9 cellular contexts compared by ENCODE assay signal in genomic region chr1:178055779-178056471, GRCh38. TPM values are rescaled to one million over a fixed set of nuclear protein-coding genes. Genes with fewer than 3 reads are reported as not detected.
DNase-seq lines count a peak whose midpoint lies in the region; ATAC-seq, FAIRE-seq and TF ChIP-seq lines count a peak whose summit lies in the region.
"Had no signal": no experiment of that assay in that cellular context is flagged by ENCODE, and none has a peak within 500 bp of the region (broad histone marks: within the 10 kb centered on the region; RNA-seq: fewer than 3 reads in every experiment).

No MANE protein-coding gene starts in this region.

- ATAC-seq in GM21717 (IDR thresholded peaks at IDR 0.05; ENCODE audit: unreplicated experiment) = peak; percentile 91

- no peak overlapping the region for H3K4me2 ChIP-seq in astrocyte (ENCODE audit: low read length)

- H2AFZ ChIP-seq in astrocyte (ENCODE audit: low read depth, low read length) = peak overlapping the region; percentile 32

- H3K79me2 ChIP-seq in astrocyte (ENCODE audit: insufficient read depth, low read length) = no peaks in the 10 kb centered on the region

- peaks cover 2% of the 10 kb centered on the region for H3K9me3 Mint-ChIP-seq in astrocyte (ENCODE audit: unreplicated experiment)
- H3K9me3 Mint-ChIP-seq in activated T-helper 2 cell treated with anti-CD3 and anti-CD28 coated beads, Interferon-gamma antibody, Interleukin-2, Interleukin-4, amounts not matched to agents 10 μg/mL and 5 μg/mL and 100 μg/mL, durations not matched to agents 14 hours and 24 hours and 36 hours = no peaks in the 10 kb centered on the region
- H3K9me3 Mint-ChIP-seq in activated naive CD8-positive, alpha-beta T cell treated with anti-CD3 and anti-CD28 coated beads for 36 hours = no peaks in the 10 kb centered on the region

- no peak overlapping the region for H3K4me3 ChIP-seq in astrocyte (ENCODE audit: insufficient read depth, low read depth, low read length)
- H3K4me3 ChIP-seq: cardiac muscle cell had no signal

- no peaks in the 10 kb centered on the region for H4K20me1 ChIP-seq in astrocyte (ENCODE audit: insufficient read depth, low read length)

- TF ChIP-seq CTCF in astrocyte (IDR thresholded peaks at IDR 0.05; ENCODE audit: insufficient read depth, low read depth, low read length) = no peak

- no peaks in the 10 kb centered on the region for H3K36me3 ChIP-seq in astrocyte (ENCODE audit: insufficient read depth, low read length)
- H3K36me3 ChIP-seq: cardiac muscle cell had no signal

- peak overlapping the region; percentile 98 for H3K27ac Mint-ChIP-seq in astrocyte (ENCODE audit: unreplicated experiment)
- no peak overlapping the region for H3K27ac Mint-ChIP-seq in activated T-helper 2 cell treated with anti-CD3 and anti-CD28 coated beads, Interferon-gamma antibody, Interleukin-2, Interleukin-4, amounts not matched to agents 10 μg/mL and 5 μg/mL and 100 μg/mL, durations not matched to agents 14 hours and 24 hours and 36 hours
- H3K27ac Mint-ChIP-seq in activated naive CD8-positive, alpha-beta T cell treated with anti-CD3 and anti-CD28 coated beads for 36 hours = no peak overlapping the region

- intact Hi-C loops in activated T-helper 2 cell treated with anti-CD3 and anti-CD28 coated beads, Interferon-gamma antibody, Interleukin-2, Interleukin-4, amounts not matched to agents 10 μg/mL and 5 μg/mL and 100 μg/mL, durations not matched to agents 14 hours and 24 hours and 36 hours (cut with micrococcal nuclease) = no loop called here

- peak; percentile 43 for DNase-seq in EL
- DNase-seq in HT1080 (ENCODE audit: low read depth) = peak; percentile 48
- DNase-seq in astrocyte (ENCODE audit: low read depth) = no peak
- peak; percentile 59 to 66 for DNase-seq in lung microvascular endothelial cell (ENCODE audit: low read depth in 2 of 2)
- no peak for DNase-seq in activated T-helper 2 cell treated with anti-CD3 and anti-CD28 coated beads, Interferon-gamma antibody, Interleukin-2, Interleukin-4, amounts not matched to agents 10 μg/mL and 5 μg/mL and 100 μg/mL, durations not matched to agents 14 hours and 24 hours and 36 hours (ENCODE audit: low spot score)
- DNase-seq in activated naive CD8-positive, alpha-beta T cell treated with anti-CD3 and anti-CD28 coated beads for 36 hours = no peak
- no peak for DNase-seq in NCI-H446 treated with DMSO at 0.1 percent for 48 hours (lab: John Stamatoyannopoulos, UW)

- no peaks in the 10 kb centered on the region for H3K27me3 Mint-ChIP-seq in astrocyte (ENCODE audit: low read depth, unreplicated experiment)
- no peaks in the 10 kb centered on the region for H3K27me3 Mint-ChIP-seq in activated T-helper 2 cell treated with anti-CD3 and anti-CD28 coated beads, Interferon-gamma antibody, Interleukin-2, Interleukin-4, amounts not matched to agents 10 μg/mL and 5 μg/mL and 100 μg/mL, durations not matched to agents 14 hours and 24 hours and 36 hours (ENCODE audit: low read depth)
- H3K27me3 Mint-ChIP-seq in activated naive CD8-positive, alpha-beta T cell treated with anti-CD3 and anti-CD28 coated beads for 36 hours = no peaks in the 10 kb centered on the region

- H3K36me3 Mint-ChIP-seq in astrocyte (ENCODE audit: low read depth, unreplicated experiment) = no peaks in the 10 kb centered on the region
- no peaks in the 10 kb centered on the region for H3K36me3 Mint-ChIP-seq in activated T-helper 2 cell treated with anti-CD3 and anti-CD28 coated beads, Interferon-gamma antibody, Interleukin-2, Interleukin-4, amounts not matched to agents 10 μg/mL and 5 μg/mL and 100 μg/mL, durations not matched to agents 14 hours and 24 hours and 36 hours (ENCODE audit: low read depth)
- H3K36me3 Mint-ChIP-seq in activated naive CD8-positive, alpha-beta T cell treated with anti-CD3 and anti-CD28 coated beads for 36 hours = no peaks in the 10 kb centered on the region

- H3K9ac ChIP-seq in astrocyte (ENCODE audit: low read length) = no peak overlapping the region

- H3K9me3 ChIP-seq in astrocyte (ENCODE audit: insufficient read depth, low read depth, low read length) = no peaks in the 10 kb centered on the region

- H3K4me1 ChIP-seq in astrocyte (ENCODE audit: insufficient read depth, low read length) = peaks cover 45% of the 10 kb centered on the region

- no peaks in the 10 kb centered on the region for H3K27me3 ChIP-seq in astrocyte (ENCODE audit: insufficient read depth, low read length)
- H3K27me3 ChIP-seq: cardiac muscle cell had no signal

- H3K4me3 Mint-ChIP-seq in astrocyte (ENCODE audit: unreplicated experiment) = no peak overlapping the region
- no peak overlapping the region for H3K4me3 Mint-ChIP-seq in activated T-helper 2 cell treated with anti-CD3 and anti-CD28 coated beads, Interferon-gamma antibody, Interleukin-2, Interleukin-4, amounts not matched to agents 10 μg/mL and 5 μg/mL and 100 μg/mL, durations not matched to agents 14 hours and 24 hours and 36 hours (ENCODE audit: low read depth)
- no peak overlapping the region for H3K4me3 Mint-ChIP-seq in activated naive CD8-positive, alpha-beta T cell treated with anti-CD3 and anti-CD28 coated beads for 36 hours

- no peak for FAIRE-seq in astrocyte (lab: Jason Lieb, UNC)

- H3K27ac ChIP-seq in astrocyte (ENCODE audit: low read depth, low read length) = no peak overlapping the region
- H3K27ac ChIP-seq: cardiac muscle cell had no signal

- peaks cover 68% of the 10 kb centered on the region for H3K4me1 Mint-ChIP-seq in astrocyte (ENCODE audit: low read depth, unreplicated experiment)
- no peaks in the 10 kb centered on the region for H3K4me1 Mint-ChIP-seq in activated T-helper 2 cell treated with anti-CD3 and anti-CD28 coated beads, Interferon-gamma antibody, Interleukin-2, Interleukin-4, amounts not matched to agents 10 μg/mL and 5 μg/mL and 100 μg/mL, durations not matched to agents 14 hours and 24 hours and 36 hours (ENCODE audit: low read depth)
- no peaks in the 10 kb centered on the region for H3K4me1 Mint-ChIP-seq in activated naive CD8-positive, alpha-beta T cell treated with anti-CD3 and anti-CD28 coated beads for 36 hours

RNA-seq across cellular contexts. Expression of gene RASAL2, which starts 38.0 kb away (rescaled TPM):
- total RNA-seq in HT1080 (2014; rRNA removed; shearing (Covaris generic)) = 28.7 and 29.7 TPM in 2 replicates
- 13.2 and 20.6 TPM in 2 replicates for polyA plus RNA-seq in HT1080 (2015; cell fraction: cytosol; rRNA removed)
- polyA plus RNA-seq in HT1080 (2015; cell fraction: nucleus; rRNA removed) = 53.4 and 60.6 TPM in 2 replicates
- total RNA-seq in astrocyte = 44.2 and 45.3 TPM in 2 replicates
- 11.8 and 13.1 TPM in 2 replicates for total RNA-seq in lung microvascular endothelial cell
- total RNA-seq in activated T-helper 2 cell treated with anti-CD3 and anti-CD28 coated beads, Interferon-gamma antibody, Interleukin-2, Interleukin-4, amounts not matched to agents 10 μg/mL and 5 μg/mL and 100 μg/mL, durations not matched to agents 14 hours and 24 hours and 36 hours = 0.37 and 0.43 TPM in 2 replicates
- not detected for total RNA-seq in activated naive CD8-positive, alpha-beta T cell treated with anti-CD3 and anti-CD28 coated beads for 36 hours

Comparison
In these comparisons a context has a peak if more than half of its experiments do, and no peak if none do; other contexts are left out.
1. DNase-seq: peak in EL (single experiment), HT1080 (single experiment) and lung microvascular endothelial cell (2 of 2); none in astrocyte (single experiment), activated T-helper 2 cell treated with anti-CD3 and anti-CD28 coated beads, Interferon-gamma antibody, Interleukin-2, Interleukin-4, amounts not matched to agents 10 μg/mL and 5 μg/mL and 100 μg/mL, durations not matched to agents 14 hours and 24 hours and 36 hours (single experiment), activated naive CD8-positive, alpha-beta T cell treated with anti-CD3 and anti-CD28 coated beads for 36 hours (single experiment) and NCI-H446 treated with DMSO at 0.1 percent for 48 hours (single experiment).